Comparison of ENCODE assay signal across 24 cellular contexts in the genomic region with DNA sequence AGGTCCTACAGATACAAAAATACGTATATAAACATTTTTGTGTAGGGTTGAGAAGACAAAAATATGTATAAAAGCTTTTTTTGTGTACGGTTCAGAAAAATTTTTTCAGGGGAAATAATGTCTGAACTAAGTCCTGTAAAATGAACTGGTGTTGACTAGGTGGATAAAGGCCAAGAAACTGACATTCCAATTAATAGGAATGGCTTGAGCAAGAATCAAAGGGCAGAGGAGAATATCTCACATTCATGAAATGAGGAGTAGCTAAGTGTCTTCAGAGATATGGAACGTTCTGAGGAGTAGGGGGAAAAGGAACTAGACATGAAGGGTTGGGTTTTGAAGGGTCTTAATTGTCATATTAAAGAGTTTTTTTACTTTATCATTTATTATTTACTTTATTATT.
"Had no signal": no experiment of that assay in that cellular context is flagged by ENCODE, and none has a peak within 500 bp of the region (broad histone marks: within the 10 kb centered on the region; RNA-seq: fewer than 3 reads in every experiment).

No MANE protein-coding gene starts in this region.

- H3K27me3 Mint-ChIP-seq: effector memory CD8-positive, alpha-beta T cell; naive B cell had no signal

- DNase-seq: effector CD8-positive, alpha-beta T cell; effector memory CD8-positive, alpha-beta T cell; endodermal cell; erythroblast; esophagus squamous epithelium; foreskin fibroblast; foreskin melanocyte; gastrocnemius medialis; glutamatergic neuron; head of caudate nucleus; heart right ventricle; hippocampal formation; islet precursor cell; kidney; kidney glomerular epithelial cell; left colon; left lung; left ventricle myocardium superior; lower lobe of right lung; mesenchymal stem cell; mucosa of descending colon; naive B cell had no signal

- H3K27ac Mint-ChIP-seq: effector memory CD8-positive, alpha-beta T cell; endodermal cell; mesothelial cell of epicardium had no signal

- H3K4me3 Mint-ChIP-seq: effector memory CD8-positive, alpha-beta T cell; endodermal cell; mesothelial cell of epicardium; naive B cell had no signal

- H3K9me3 Mint-ChIP-seq: effector memory CD8-positive, alpha-beta T cell; endodermal cell had no signal

- ATAC-seq: effector memory CD8-positive, alpha-beta T cell; esophagus mucosa; gastrocnemius medialis; heart right ventricle; left colon; left lung; left ventricle myocardium superior; lower lobe of right lung; mucosa of descending colon had no signal
